In genomic region chr6:112087136-112087908, GRCh38 we compare ENCODE assay signal across 8 cellular contexts. TPM values are rescaled to one million over a fixed set of nuclear protein-coding genes. Genes with fewer than 3 reads are reported as not detected.
A peak's percentile ranks its signal among the peaks of the same experiment; 100 is the strongest.
DNase-seq lines count a peak whose midpoint lies in the region; ATAC-seq and TF ChIP-seq lines count a peak whose summit lies in the region.

FAM229B (plus strand) TSS chr6:112087591; CDS start chr6:112099284, 11,693 bp downstream.
TUBE1 (minus strand) TSS chr6:112087482; CDS start chr6:112087434, 48 bp downstream.

- peaks cover 3% of the 10 kb centered on the region for H3K4me1 Mint-ChIP-seq in T-helper 17 cell

- peak within 1 kb of the TSS; percentile 68 for H3K9ac ChIP-seq in rectal smooth muscle tissue (ENCODE audit: low read length)

- H3K27ac ChIP-seq in ascending aorta (peak within 1 kb of the TSS; percentile 73 to 76), rectal smooth muscle tissue (ENCODE audit: low read depth, low read length) (peak within 1 kb of the TSS; percentile 84), aorta (ENCODE audit: low read depth in 1 of 2, low read length in 2 of 2) (peak within 1 kb of the TSS in 1 of 2 donors; percentile 71)

- H3K27me3 ChIP-seq in ascending aorta, result no peaks in the 10 kb centered on the region
- H3K27me3 ChIP-seq in rectal smooth muscle tissue (ENCODE audit: control insufficient read depth, insufficient read depth, low read length), result no peaks in the 10 kb centered on the region
- H3K27me3 ChIP-seq in aorta (ENCODE audit: control insufficient read depth in 1 of 2, insufficient read depth in 2 of 2, low read length in 1 of 2), result no peaks in the 10 kb centered on the region

- intact Hi-C loops in ascending aorta (cut with DNase I), result loop anchor here (5.0 kb wide), 1 partner anchor 225 kb away; no protein-coding TSS in a partner anchor
- intact Hi-C loops in aorta (cut with DNase I), result no loop called here

- no peaks in the 10 kb centered on the region for H3K36me3 Mint-ChIP-seq in T-helper 17 cell (ENCODE audit: low read depth)

- no peak within 1 kb of the TSS for H3K27ac Mint-ChIP-seq in T-helper 17 cell

- peaks cover 0 to 2% of the 10 kb centered on the region in 2 donors for H3K4me1 ChIP-seq in ascending aorta
- peaks cover 5% of the 10 kb centered on the region for H3K4me1 ChIP-seq in rectal smooth muscle tissue (ENCODE audit: control insufficient read depth, insufficient read depth, low read length)
- H3K4me1 ChIP-seq in aorta (ENCODE audit: control insufficient read depth in 1 of 2, insufficient read depth in 2 of 2, low read length in 2 of 2), result no peaks in the 10 kb centered on the region

- H3K36me3 ChIP-seq in ascending aorta (no peaks in the 10 kb centered on the region), rectal smooth muscle tissue (ENCODE audit: control insufficient read depth, insufficient read depth, low read length) (peaks cover 4% of the 10 kb centered on the region), aorta (ENCODE audit: control insufficient read depth in 1 of 2, insufficient read depth in 2 of 2, low read length in 1 of 2) (no peaks in the 10 kb centered on the region)

- WGBS in aorta, 2 donors, result 0 to 1% methylated on average over 60 of the region's 60 CpGs

- ATAC-seq in HG02884 (IDR thresholded peaks at IDR 0.05; ENCODE audit: unreplicated experiment) (peak; percentile 96), T-helper 17 cell (peak; percentile 96), aorta (ENCODE audit: low FRiP score) (peak; percentile 99)

- TF ChIP-seq POLR2A in GM15510 (IDR thresholded peaks at IDR 0.05; ENCODE audit: borderline replicate concordance, extremely low read depth, insufficient read length), result peak; percentile 84

- H3K9me3 ChIP-seq in T-helper 17 cell (ENCODE audit: control insufficient read depth, low read length, poor library complexity, severe bottlenecking) (no peaks in the 10 kb centered on the region), ascending aorta (no peaks in the 10 kb centered on the region), aorta (ENCODE audit: control insufficient read depth, low read length) (no peaks in the 10 kb centered on the region)

- peaks cover 31% of the 10 kb centered on the region for H3K27me3 Mint-ChIP-seq in T-helper 17 cell

- no peak within 1 kb of the TSS for H3K4me3 Mint-ChIP-seq in T-helper 17 cell

- DNase-seq in NCI-H1694 (lab: John Stamatoyannopoulos, UW) (peak; percentile 86), T-helper 17 cell (peak; percentile 76 to 82 (median 78)), ascending aorta (ENCODE audit: low spot score in 2 of 2) (peak; percentile 87 to 96), hepatic stellate cell (ENCODE audit: low spot score) (peak; percentile 78), aorta (peak; percentile 95 to 96)

- peak in 1 of 3 experiments; percentile 26 for TF ChIP-seq CTCF in ascending aorta (IDR thresholded peaks at IDR 0.05)

- H3K4me3 ChIP-seq in ascending aorta (peak within 1 kb of the TSS; percentile 71 to 91), rectal smooth muscle tissue (ENCODE audit: low read length) (peak within 1 kb of the TSS; percentile 93), aorta (ENCODE audit: low read length in 2 of 2) (peak within 1 kb of the TSS; percentile 94 to 98)

RNA-seq across cellular contexts. Expression of gene FAM229B, which starts in this region (rescaled TPM):
- total RNA-seq in T-helper 17 cell (1 to 10 TPM in 1 of 2 donors, under 1 TPM in 1; 0.50 to 3.9 TPM), ascending aorta (5.5 TPM), aorta (10 to 100 TPM; 13.8 to 23.0 TPM)
- polyA plus RNA-seq in aorta, result 10 to 100 TPM; 31.2 to 39.3 TPM

RNA-seq across cellular contexts. Expression of gene TUBE1, which starts in this region (rescaled TPM):
- 10 to 100 TPM; 26.5 to 32.9 TPM for total RNA-seq in T-helper 17 cell
- 6.0 TPM for total RNA-seq in ascending aorta
- total RNA-seq in aorta, result 10 to 100 TPM; 20.1 to 26.9 TPM
- polyA plus RNA-seq in aorta, result 10 to 100 TPM; 10.1 to 39.1 TPM
